Comparison of ENCODE assay signal across 8 cellular contexts in the genomic region with DNA sequence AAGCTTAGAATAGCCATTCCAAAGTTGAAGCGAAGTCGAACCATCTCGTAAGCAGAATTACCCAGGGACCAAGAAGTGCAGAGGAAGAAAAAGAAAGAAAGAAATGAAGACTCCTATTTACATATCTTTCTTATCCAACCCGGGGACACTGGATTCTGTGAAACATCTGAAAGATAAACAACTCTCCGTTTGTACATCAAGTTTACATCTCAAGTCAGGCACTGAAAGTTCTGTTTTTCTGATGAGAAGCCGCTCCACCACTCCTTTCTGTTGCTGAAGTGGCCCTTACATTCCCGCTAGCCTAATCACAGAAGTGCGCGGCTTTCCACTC. TPM values are rescaled to one million over a fixed set of nuclear protein-coding genes. Genes with fewer than 3 reads are reported as not detected.
DNase-seq lines count a peak whose midpoint lies in the region; ATAC-seq and TF ChIP-seq lines count a peak whose summit lies in the region.

No MANE protein-coding gene starts in this region.

- peak overlapping the region; percentile 100 for H3K27ac ChIP-seq in GM23248
- H3K27ac ChIP-seq in WERI-Rb-1, result peak overlapping the region; percentile 96
- peak overlapping the region; percentile 95 to 99 (median 98) for H3K27ac ChIP-seq in gastroesophageal sphincter
- peak overlapping the region; percentile 98 for H3K27ac ChIP-seq in skeletal muscle tissue (ENCODE audit: low read depth, low read length)

- peak overlapping the region; percentile 99 for H3K4me2 ChIP-seq in GM23248 (ENCODE audit: unreplicated experiment)

- no peaks in the 10 kb centered on the region for H3K36me3 ChIP-seq in GM23248 (ENCODE audit: low read depth)
- H3K36me3 ChIP-seq in WERI-Rb-1, result peaks cover 16% of the 10 kb centered on the region
- peaks cover 0 to 7% of the 10 kb centered on the region in 2 donors for H3K36me3 ChIP-seq in gastroesophageal sphincter
- peaks cover 0 to 16% (median 2%) of the 10 kb centered on the region in 3 donors for H3K36me3 ChIP-seq in skeletal muscle tissue (ENCODE audit: control insufficient read depth in 3 of 3, insufficient read depth in 3 of 3, low read length in 3 of 3)

- H3K27me3 ChIP-seq in GM23248 (replicated peaks; ENCODE audit: insufficient read depth), result no peaks in the 10 kb centered on the region
- H3K27me3 ChIP-seq in WERI-Rb-1 (ENCODE audit: insufficient read depth, low read depth, severe bottlenecking), result no peaks in the 10 kb centered on the region
- no peaks in the 10 kb centered on the region for H3K27me3 ChIP-seq in gastroesophageal sphincter
- no peaks in the 10 kb centered on the region for H3K27me3 ChIP-seq in skeletal muscle tissue (ENCODE audit: control insufficient read depth in 3 of 3, insufficient read depth in 3 of 3, low read length in 3 of 3)

- no peaks in the 10 kb centered on the region for H3K9me2 ChIP-seq in GM23248 (ENCODE audit: insufficient read depth)

- H3K9me3 ChIP-seq in GM23248 (ENCODE audit: low read depth) (no peaks in the 10 kb centered on the region), WERI-Rb-1 (ENCODE audit: severe bottlenecking) (no peaks in the 10 kb centered on the region), gastroesophageal sphincter (no peaks in the 10 kb centered on the region), skeletal muscle tissue (ENCODE audit: control insufficient read depth in 3 of 3, low read length in 3 of 3) (no peaks in the 10 kb centered on the region)

- WGBS in GM23248 (ENCODE audit: low coverage in 1 of 2, low lambda C conversion rate in 2 of 2, missing lambda C conversion rate in 2 of 2), 2 experiments, result 0% methylated on average over 9 of the region's 9 CpGs
- WGBS in gastroesophageal sphincter (ENCODE audit: low coverage in 1 of 2), 2 donors, result 0 to 2% methylated on average over 6 to 8 of the region's 9 CpGs

- in situ Hi-C loops in GM23248 (cut with MboI), result no loop called here

- peaks cover 33% of the 10 kb centered on the region for H3F3A ChIP-seq in GM23248 (ENCODE audit: insufficient read depth)

- H3K4me1 ChIP-seq in GM23248 (ENCODE audit: insufficient read depth) (peaks cover 37% of the 10 kb centered on the region), gastroesophageal sphincter (peaks cover 17 to 64% (median 23%) of the 10 kb centered on the region in 3 donors), skeletal muscle tissue (ENCODE audit: control insufficient read depth in 3 of 3, insufficient read depth in 3 of 3, low read length in 3 of 3) (peaks cover 23 to 39% (median 35%) of the 10 kb centered on the region in 3 donors)

- DNase-seq in GM23248, result no peak
- no peak for DNase-seq in WERI-Rb-1
- no peak for DNase-seq in activated CD4-positive, CD25-positive, alpha-beta regulatory T cell treated with anti-CD3 and anti-CD28 coated beads, Interleukin-2, amount 50 U/mL, for 72 hours

- TF ChIP-seq POLR2A in gastroesophageal sphincter (IDR thresholded peaks at IDR 0.05), result no peak

- no peak for TF ChIP-seq EP300 in gastroesophageal sphincter (IDR thresholded peaks at IDR 0.05)

- no peaks in the 10 kb centered on the region; the same call in 1 of the 2 replicates for H4K20me1 ChIP-seq in GM23248 (ENCODE audit: insufficient read depth)

- H3K79me2 ChIP-seq in GM23248 (ENCODE audit: insufficient read depth), result peaks cover 83% of the 10 kb centered on the region

- TF ChIP-seq CTCF in WERI-Rb-1 (IDR thresholded peaks at IDR 0.05; ENCODE audit: low read depth, low read length) (no peak), gastroesophageal sphincter (IDR thresholded peaks at IDR 0.05) (no peak)

- H3K9ac ChIP-seq in GM23248 (peak overlapping the region; percentile 97), skeletal muscle tissue (ENCODE audit: low read depth in 1 of 3, low read length in 3 of 3) (peak overlapping the region; percentile 95 to 99 (median 99))

- H3K4me3 ChIP-seq in GM23248 (peak overlapping the region; percentile 99), WERI-Rb-1 (ENCODE audit: low read depth, low read length) (peak overlapping the region; percentile 64), gastroesophageal sphincter (peak overlapping the region; percentile 70 to 77), skeletal muscle tissue (ENCODE audit: low read length in 3 of 3) (peak overlapping the region; percentile 82 to 99 (median 98))

- ATAC-seq in gastroesophageal sphincter, result no peak
- ATAC-seq in HG03520 (IDR thresholded peaks at IDR 0.05; ENCODE audit: unreplicated experiment), result no peak
- no peak for ATAC-seq in GM18868 (IDR thresholded peaks at IDR 0.05; ENCODE audit: unreplicated experiment)
- no peak for ATAC-seq in GM21825 (IDR thresholded peaks at IDR 0.05; ENCODE audit: unreplicated experiment)

- H2AFZ ChIP-seq in GM23248, result peak overlapping the region; percentile 79; the same call in 1 of the 2 replicates

RNA-seq across cellular contexts. Expression of a gene that starts 0.3 kb away (rescaled TPM):
- 21.4 and 23.3 TPM in 2 replicates for total RNA-seq in GM23248 (2014; rRNA removed; shearing (Covaris generic))
- 18.9 and 26.8 TPM in 2 replicates for polyA plus RNA-seq in GM23248 (2016; fragmentation: Nextera tagmentation; extraction: Ambion mirVana)
- total RNA-seq in gastroesophageal sphincter (10 to 100 TPM; 14.4 to 41.2 (median 19.7) TPM), skeletal muscle tissue (11.5 TPM)

RNA-seq across cellular contexts. Expression of a gene that starts 0.5 kb away (rescaled TPM):
- total RNA-seq in GM23248 (2014; rRNA removed; shearing (Covaris generic)), result 64.6 and 83.2 TPM in 2 replicates
- polyA plus RNA-seq in GM23248 (2016; fragmentation: Nextera tagmentation; extraction: Ambion mirVana), result 63.8 and 66.1 TPM in 2 replicates
- 10 to 100 TPM; 49.7 to 70.0 (median 65.9) TPM for total RNA-seq in gastroesophageal sphincter
- 70.5 TPM for total RNA-seq in skeletal muscle tissue
